8 cellular contexts compared by ENCODE assay signal in genomic region chr11:109667719-109668118, GRCh38.
"Had no signal": no experiment of that assay in that cellular context is flagged by ENCODE, and none has a peak within 500 bp of the region (broad histone marks: within the 10 kb centered on the region; RNA-seq: fewer than 3 reads in every experiment).

No MANE protein-coding gene starts in this region.

- FAIRE-seq: HepG2 had no signal

- H3K36me3 Mint-ChIP-seq: IgD-negative memory B cell had no signal

- H3K27ac Mint-ChIP-seq: HFFc6, IgD-negative memory B cell had no signal

- H3K4me3 Mint-ChIP-seq: HFFc6, IgD-negative memory B cell had no signal

- DNase-seq: GM23248, GOT3, H7, HFFc6, KBM-7 had no signal

- H3K4me3 ChIP-seq: GM23248, HAP-1 had no signal

- H3K36me3 ChIP-seq: HAP-1 had no signal

- H3K4me1 Mint-ChIP-seq: IgD-negative memory B cell had no signal
